ENCODE assay signal across 9 cellular contexts in genomic region chr2:71275939-71276310, GRCh38. TPM values are rescaled to one million over a fixed set of nuclear protein-coding genes. Genes with fewer than 3 reads are reported as not detected.
DNase-seq lines count a peak whose midpoint lies in the region; ATAC-seq and TF ChIP-seq lines count a peak whose summit lies in the region.
"Had no signal": no experiment of that assay in that cellular context is flagged by ENCODE, and none has a peak within 500 bp of the region (broad histone marks: within the 10 kb centered on the region; RNA-seq: fewer than 3 reads in every experiment).

No MANE protein-coding gene starts in this region.

- no peaks in the 10 kb centered on the region for H3K36me3 Mint-ChIP-seq in activated T-cell treated with anti-CD3 and anti-CD28 coated beads, Interleukin-2, amount 50 U/mL, for 24 hours (ENCODE audit: low read depth)
- no peaks in the 10 kb centered on the region for H3K36me3 Mint-ChIP-seq in T-helper 17 cell (ENCODE audit: low read depth)

- peaks cover 51% of the 10 kb centered on the region for H3K27me3 ChIP-seq in iPS-20b (ENCODE audit: insufficient read depth, low read length)

- peaks cover 87% of the 10 kb centered on the region for H3K27me3 Mint-ChIP-seq in activated T-cell treated with anti-CD3 and anti-CD28 coated beads, Interleukin-2, amount 50 U/mL, for 24 hours
- peaks cover 83% of the 10 kb centered on the region for H3K27me3 Mint-ChIP-seq in T-helper 17 cell

- no peak for TF ChIP-seq CTCF in foreskin fibroblast (IDR thresholded peaks at IDR 0.05; ENCODE audit: low read depth, low read length)

- no peaks in the 10 kb centered on the region for H3K36me3 ChIP-seq in iPS-20b (ENCODE audit: insufficient read depth, low read depth, low read length)
- H3K36me3 ChIP-seq: BE2C had no signal

- H3K27ac ChIP-seq in iPS-20b (ENCODE audit: low read length) = no peak overlapping the region
- H3K27ac ChIP-seq in temporal lobe (ENCODE audit: low read depth, low read length) = peak overlapping the region; percentile 40

- ATAC-seq in T-helper 17 cell (no peak), HG02642 (IDR thresholded peaks at IDR 0.05; ENCODE audit: poor library complexity, unreplicated experiment) (no peak)

- H3K27ac Mint-ChIP-seq in activated T-cell treated with anti-CD3 and anti-CD28 coated beads, Interleukin-2, amount 50 U/mL, for 24 hours = no peak overlapping the region
- no peak overlapping the region for H3K27ac Mint-ChIP-seq in T-helper 17 cell

- H3K9me3 ChIP-seq in T-helper 17 cell (ENCODE audit: control insufficient read depth, low read length, poor library complexity, severe bottlenecking) (no peaks in the 10 kb centered on the region), iPS-20b (ENCODE audit: insufficient read depth, low read depth, low read length) (no peaks in the 10 kb centered on the region)
- H3K9me3 ChIP-seq: BE2C had no signal

- peak overlapping the region; percentile 30; the same call in 1 of the 2 replicates for H3K9ac ChIP-seq in iPS-20b (ENCODE audit: low read depth, low read length)

- peak overlapping the region; percentile 50; the same call in 1 of the 2 replicates for H3K4me3 ChIP-seq in iPS-20b (ENCODE audit: low read length)
- peak overlapping the region in 1 of 2 donors; percentile 51 for H3K4me3 ChIP-seq in foreskin fibroblast (ENCODE audit: low read depth in 1 of 2, low read length in 2 of 2)

- peak overlapping the region; percentile 46 for H3K4me3 Mint-ChIP-seq in activated T-cell treated with anti-CD3 and anti-CD28 coated beads, Interleukin-2, amount 50 U/mL, for 24 hours
- H3K4me3 Mint-ChIP-seq in T-helper 17 cell = peak overlapping the region; percentile 80

- H3K4me1 ChIP-seq in iPS-20b (ENCODE audit: insufficient read depth, low read length) = peaks cover 16% of the 10 kb centered on the region; the same call in 1 of the 2 replicates
- H3K4me1 ChIP-seq: BE2C had no signal

- peaks cover 14% of the 10 kb centered on the region for H3K9me3 Mint-ChIP-seq in activated T-cell treated with anti-CD3 and anti-CD28 coated beads, Interleukin-2, amount 50 U/mL, for 24 hours

- peaks cover 23% of the 10 kb centered on the region for H3K4me1 Mint-ChIP-seq in activated T-cell treated with anti-CD3 and anti-CD28 coated beads, Interleukin-2, amount 50 U/mL, for 24 hours (ENCODE audit: low read depth)
- peaks cover 8% of the 10 kb centered on the region for H3K4me1 Mint-ChIP-seq in T-helper 17 cell

- no peak for DNase-seq in activated T-cell treated with anti-CD3 and anti-CD28 coated beads, Interleukin-2, amount 50 U/mL, for 24 hours
- DNase-seq in activated T-cell treated with anti-CD3 and anti-CD28 coated beads, Interleukin-2, amount 50 U/mL, for 48 hours = no peak
- DNase-seq in T-helper 17 cell (no peak), foreskin fibroblast (no peak), GM19238 (ENCODE audit: insufficient read length, low spot score) (no peak)

RNA-seq across cellular contexts. Expression of gene PAIP2B, which starts 49.0 kb away (rescaled TPM):
- total RNA-seq in T-helper 17 cell (1 to 10 TPM; 2.4 to 2.9 TPM), temporal lobe (13.3 TPM)

RNA-seq across cellular contexts. Expression of gene ZNF638, which starts 55.7 kb away (rescaled TPM):
- total RNA-seq in T-helper 17 cell (100 to 1,000 TPM in 1 of 2 donors, 10 to 100 TPM in 1; 93.7 to 104 TPM), temporal lobe (233 TPM)
